9 cellular contexts compared by ENCODE assay signal in the genomic region with DNA sequence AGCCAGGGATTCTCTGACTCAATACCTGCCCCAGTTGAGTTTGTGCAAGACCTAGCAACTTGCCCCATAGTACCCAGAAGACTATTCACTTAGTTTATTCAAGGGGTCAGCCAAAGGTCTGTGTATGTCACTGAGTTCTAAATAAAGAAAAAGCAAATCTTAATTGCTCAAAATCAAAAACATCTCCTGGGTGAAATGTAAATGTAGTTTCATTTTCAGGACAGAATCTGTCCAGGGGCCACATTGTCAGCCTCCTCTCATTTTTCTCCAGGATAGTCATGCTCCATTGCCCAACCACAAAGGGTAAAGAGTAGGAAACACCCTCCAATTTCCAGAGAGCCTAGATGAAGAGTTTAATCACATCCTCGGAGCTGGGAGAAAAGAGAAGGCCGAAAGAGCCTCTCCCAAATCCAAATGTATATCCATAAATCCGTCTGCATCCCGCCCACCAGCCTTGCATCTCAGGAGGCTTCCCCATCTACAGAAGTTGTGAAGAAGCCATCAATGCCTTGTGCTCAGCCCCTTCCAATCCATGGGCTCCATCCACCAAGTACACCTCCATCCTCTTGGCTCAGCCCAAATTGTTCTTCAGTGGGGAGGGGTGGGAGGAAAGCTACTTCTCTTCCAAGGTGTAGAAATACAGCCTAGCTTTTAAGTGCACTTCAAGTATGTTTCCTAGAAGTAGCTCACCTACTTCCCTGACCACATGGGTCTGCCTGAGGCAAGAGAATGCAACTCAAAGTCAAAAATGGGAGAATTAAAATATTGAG. TPM values are rescaled to one million over a fixed set of nuclear protein-coding genes. Genes with fewer than 3 reads are reported as not detected.
DNase-seq lines count a peak whose midpoint lies in the region; ATAC-seq and TF ChIP-seq lines count a peak whose summit lies in the region.
"Had no signal": no experiment of that assay in that cellular context is flagged by ENCODE, and none has a peak within 500 bp of the region (broad histone marks: within the 10 kb centered on the region; RNA-seq: fewer than 3 reads in every experiment).

No MANE protein-coding gene starts in this region.

- H3K27me3 ChIP-seq in sigmoid colon = no peaks in the 10 kb centered on the region
- H3K27me3 ChIP-seq: foreskin keratinocyte had no signal

- CTCF ChIA-PET in OCI-LY7 (lab: Charles Lee; ENCODE audit: unreplicated experiment) = no interaction called here

- TF ChIP-seq CTCF in OCI-LY7 (conservative IDR thresholded peaks at IDR 0.05; ENCODE audit: low read length) (no peak), epithelial cell of proximal tubule (conservative IDR thresholded peaks at IDR 0.05; ENCODE audit: low read depth, low read length) (no peak), sigmoid colon (IDR thresholded peaks at IDR 0.05) (no peak)

- peaks cover 37% of the 10 kb centered on the region for H3K36me3 ChIP-seq in OCI-LY7 (ENCODE audit: insufficient read depth, low read length)
- H3K36me3 ChIP-seq in sigmoid colon = no peaks in the 10 kb centered on the region

- DNase-seq in EH (ENCODE audit: low read depth) = peak; percentile 97
- DNase-seq in OCI-LY7 (ENCODE audit: low spot score) = no peak
- peak; percentile 47 for DNase-seq in epithelial cell of proximal tubule (ENCODE audit: low read depth)
- no peak for DNase-seq in sigmoid colon
- DNase-seq in NCI-H1436 treated with DMSO at 0.1 percent for 48 hours (lab: John Stamatoyannopoulos, UW) = no peak
- DNase-seq in stimulated activated CD4-positive, alpha-beta T cell treated with anti-CD3 and anti-CD28 coated beads, Interleukin-12 subunit alpha, Interleukin-12 subunit beta, amount 100 ng/mL, for 4 hours = no peak
- DNase-seq: foreskin keratinocyte had no signal

- no peaks in the 10 kb centered on the region; the same call in 1 of the 2 replicates for H3K79me2 ChIP-seq in OCI-LY7 (ENCODE audit: insufficient read depth, low read depth, low read length)

- peak in 1 of 4 donors; percentile 34 for TF ChIP-seq EP300 in sigmoid colon (IDR thresholded peaks at IDR 0.05)

- intact Hi-C loops in OCI-LY7 (cut with micrococcal nuclease; ENCODE audit: unreplicated experiment) (no loop called here), sigmoid colon (cut with DNase I) (no loop called here)

- ATAC-seq in GM21528 (IDR thresholded peaks at IDR 0.05; ENCODE audit: low FRiP score, unreplicated experiment) = no peak
- ATAC-seq: foreskin keratinocyte, WTC11 had no signal

- POLR2A ChIA-PET in OCI-LY7 (lab: Charles Lee) = interaction anchor here (0.7 to 3.5 kb wide), 5 partner anchors 14 to 82 kb away, joined by 3 to 28 read pairs (median 3); no protein-coding TSS in a partner anchor

- BruUV-seq in OCI-LY7 (replicated peaks; lab: Mats Ljungman, UMichigan) = no TSS peak

- H2AFZ ChIP-seq in OCI-LY7 (ENCODE audit: low read length) = no peak overlapping the region

- H3K4me1 ChIP-seq in OCI-LY7 (ENCODE audit: insufficient read depth, low read length, poor library complexity, severe bottlenecking) (peaks cover 24% of the 10 kb centered on the region), sigmoid colon (peaks cover 0 to 81% (median 72%) of the 10 kb centered on the region in 4 donors)
- H3K4me1 ChIP-seq: foreskin keratinocyte had no signal

- H3K9me2 ChIP-seq in OCI-LY7 (ENCODE audit: insufficient read depth, low read length) = no peaks in the 10 kb centered on the region

- H3K4me3 ChIP-seq in OCI-LY7 (ENCODE audit: low read depth, low read length, poor library complexity, severe bottlenecking) (no peak overlapping the region), epithelial cell of proximal tubule (ENCODE audit: low read depth, low read length) (no peak overlapping the region), sigmoid colon (no peak overlapping the region)

- H3K27ac ChIP-seq in OCI-LY7 (ENCODE audit: low read depth, low read length, poor library complexity, severe bottlenecking) (no peak overlapping the region), sigmoid colon (peak overlapping the region; percentile 79 to 95 (median 86))
- H3K27ac ChIP-seq: foreskin keratinocyte had no signal

- H3K9me3 ChIP-seq in OCI-LY7 (ENCODE audit: low read length) (no peaks in the 10 kb centered on the region), sigmoid colon (no peaks in the 10 kb centered on the region)

- no peak for TF ChIP-seq POLR2A in sigmoid colon (IDR thresholded peaks at IDR 0.05)

- WGBS in sigmoid colon, 2 donors = 77 to 86% methylated on average over 4 of the region's 4 CpGs

- no peaks in the 10 kb centered on the region for H4K20me1 ChIP-seq in OCI-LY7 (ENCODE audit: insufficient read depth, low read length)

- H3K4me2 ChIP-seq in OCI-LY7 (ENCODE audit: low read length) = peak overlapping the region; percentile 28

RNA-seq across cellular contexts. Expression of gene ADAM19, which starts 26.9 kb away (rescaled TPM):
- 19.0 and 24.2 TPM in 2 replicates for total RNA-seq in OCI-LY7 (2014; rRNA removed; shearing (Covaris generic))
- total RNA-seq in OCI-LY7 (2022) = 78.3 and 103 TPM in 2 replicates
- 19.3 and 45.8 TPM in 2 replicates for total RNA-seq in epithelial cell of proximal tubule
- 10 to 100 TPM; 18.8 to 53.2 (median 35.0) TPM for total RNA-seq in sigmoid colon
- 10 to 100 TPM in 1 of 3 donors, 1 to 10 TPM in 2; 1.2 to 16.3 (median 1.2) TPM for polyA plus RNA-seq in sigmoid colon

Comparison
In these comparisons a context has a peak if more than half of its experiments do, and no peak if none do; other contexts are left out.
1. DNase-seq: peak in EH (single experiment) and epithelial cell of proximal tubule (single experiment); none in OCI-LY7 (single experiment), sigmoid colon (single experiment), NCI-H1436 treated with DMSO at 0.1 percent for 48 hours (single experiment) and stimulated activated CD4-positive, alpha-beta T cell treated with anti-CD3 and anti-CD28 coated beads, Interleukin-12 subunit alpha, Interleukin-12 subunit beta, amount 100 ng/mL, for 4 hours (single experiment).